In genomic region chr9:2570615-2571479, GRCh38 we compare ENCODE assay signal across 8 cellular contexts. TPM values are rescaled to one million over a fixed set of nuclear protein-coding genes. Genes with fewer than 3 reads are reported as not detected.
DNase-seq lines count a peak whose midpoint lies in the region; ATAC-seq and TF ChIP-seq lines count a peak whose summit lies in the region.

No MANE protein-coding gene starts in this region.

- TF ChIP-seq CTCF in fibroblast of pulmonary artery (IDR thresholded peaks at IDR 0.05; ENCODE audit: low read length, missing control alignments) = no peak
- no peak for TF ChIP-seq CTCF in psoas muscle (IDR thresholded peaks at IDR 0.05)
- no peak for TF ChIP-seq CTCF in glutamatergic neuron (IDR thresholded peaks at IDR 0.05; ENCODE audit: partially characterized antibody, unreplicated experiment)

- no peaks in the 10 kb centered on the region for H3K9me3 Mint-ChIP-seq in glutamatergic neuron (ENCODE audit: unreplicated experiment)

- H3K36me3 ChIP-seq in SJSA1 = no peaks in the 10 kb centered on the region
- no peaks in the 10 kb centered on the region for H3K36me3 ChIP-seq in psoas muscle (ENCODE audit: insufficient read depth in 1 of 2, low read depth in 1 of 2)

- whole genome bisulfite sequencing in psoas muscle, 3 donors = 5 to 10% (median 5%) methylated on average over 7 of the region's 7 CpGs

- H3K36me3 Mint-ChIP-seq in glutamatergic neuron (ENCODE audit: unreplicated experiment) = no peaks in the 10 kb centered on the region

- H3K27ac ChIP-seq in SJSA1 (no peak overlapping the region), psoas muscle (peak overlapping the region; percentile 83)

- H3K27ac Mint-ChIP-seq in glutamatergic neuron (ENCODE audit: unreplicated experiment) = no peak overlapping the region

- ATAC-seq in GM21825 (IDR thresholded peaks at IDR 0.05; ENCODE audit: unreplicated experiment) (peak; percentile 89), psoas muscle (peak; percentile 89 to 94 (median 90))

- intact Hi-C loops in psoas muscle (cut with DNase I) = loop anchor here in 1 of 2 donors (5.0 kb wide), 1 partner anchor 36 kb away; no protein-coding TSS in a partner anchor

- H3K4me1 Mint-ChIP-seq in glutamatergic neuron (ENCODE audit: low read depth, unreplicated experiment) = no peaks in the 10 kb centered on the region

- no peaks in the 10 kb centered on the region for H3K27me3 ChIP-seq in SJSA1 (replicated peaks)
- H3K27me3 ChIP-seq in psoas muscle (ENCODE audit: insufficient read depth in 3 of 3, low read length in 2 of 3) = no peaks in the 10 kb centered on the region

- H3K27me3 Mint-ChIP-seq in glutamatergic neuron (ENCODE audit: unreplicated experiment) = peaks cover 2% of the 10 kb centered on the region

- H3K4me3 ChIP-seq in SJSA1 = no peak overlapping the region
- H3K4me3 ChIP-seq in fibroblast of pulmonary artery (replicated peaks; ENCODE audit: low read depth, low read length) = no peak overlapping the region
- H3K4me3 ChIP-seq in psoas muscle = peak overlapping the region; percentile 24

- H3K9me3 ChIP-seq in SJSA1 (replicated peaks) (no peaks in the 10 kb centered on the region), psoas muscle (no peaks in the 10 kb centered on the region)

- peak; percentile 2 for DNase-seq in GM03348 (ENCODE audit: low spot score)
- DNase-seq in KG1 (lab: John Stamatoyannopoulos, UW) = peak; percentile 26
- peak; percentile 75 to 81 for DNase-seq in SJSA1 (ENCODE audit: low read depth in 1 of 2, low spot score in 2 of 2)
- DNase-seq in fibroblast of pulmonary artery (ENCODE audit: low read depth) = peak; percentile 85
- peak; percentile 93 to 98 for DNase-seq in psoas muscle
- DNase-seq in activated CD4-positive, CD25-positive, alpha-beta regulatory T cell (lab: John Stamatoyannopoulos, UW) = no peak
- no peak for DNase-seq in glutamatergic neuron

- H3K4me1 ChIP-seq in SJSA1 (replicated peaks) (peaks cover 8% of the 10 kb centered on the region), psoas muscle (peaks cover 28% of the 10 kb centered on the region)

- no peak overlapping the region for H3K4me3 Mint-ChIP-seq in glutamatergic neuron (ENCODE audit: unreplicated experiment)

RNA-seq across cellular contexts. Expression of gene VLDLR, which starts 50.7 kb away (rescaled TPM):
- total RNA-seq in SJSA1 (2014; rRNA removed; shearing (Covaris generic)) = 1.1 and 3.9 TPM in 2 replicates
- total RNA-seq in psoas muscle = 10 to 100 TPM; 20.3 to 34.4 (median 28.3) TPM
- polyA plus RNA-seq in psoas muscle = 10 to 100 TPM in 1 of 3 donors, 1 to 10 TPM in 2; 7.9 to 10.3 (median 8.5) TPM
- total RNA-seq in glutamatergic neuron (ENCODE audit: unreplicated experiment) = 28.8 TPM

Comparison
In these comparisons a context has a peak if more than half of its experiments do, and no peak if none do; other contexts are left out.
1. DNase-seq: peak in GM03348 (single experiment), KG1 (single experiment), SJSA1 (2 of 2), fibroblast of pulmonary artery (single experiment) and psoas muscle (2 of 2); none in activated CD4-positive, CD25-positive, alpha-beta regulatory T cell (0 of 4) and glutamatergic neuron (single experiment).